Comparison of ENCODE assay signal across 11 cellular contexts in the genomic region with DNA sequence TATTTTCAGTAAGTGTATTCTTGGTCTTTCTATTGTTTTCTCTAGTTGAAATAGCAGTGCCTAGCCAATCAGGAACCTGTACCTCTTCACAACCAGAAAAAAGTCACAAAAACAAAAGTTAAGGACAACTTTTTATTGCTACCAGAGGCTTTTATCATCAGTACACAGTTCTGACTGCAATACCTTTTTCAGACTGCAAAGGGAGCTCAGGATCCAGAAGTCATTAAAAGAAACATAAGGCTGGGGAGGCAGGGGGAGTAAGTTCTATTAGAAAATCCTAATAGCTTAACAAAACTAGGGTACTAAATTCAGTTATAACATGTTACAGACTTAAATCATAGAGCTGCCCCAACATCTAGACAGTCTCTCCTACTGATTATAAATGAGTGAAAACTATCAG. TPM values are rescaled to one million over a fixed set of nuclear protein-coding genes. Genes with fewer than 3 reads are reported as not detected.
DNase-seq lines count a peak whose midpoint lies in the region; ATAC-seq and TF ChIP-seq lines count a peak whose summit lies in the region.
"Had no signal": no experiment of that assay in that cellular context is flagged by ENCODE, and none has a peak within 500 bp of the region (broad histone marks: within the 10 kb centered on the region; RNA-seq: fewer than 3 reads in every experiment).

No MANE protein-coding gene starts in this region.

- H3K4me1 ChIP-seq in upper lobe of right lung, result peaks cover 9% of the 10 kb centered on the region
- H3K4me1 ChIP-seq in suprapubic skin, result peaks cover 9% of the 10 kb centered on the region

- peaks cover 3 to 5% of the 10 kb centered on the region in 2 donors for H3K36me3 Mint-ChIP-seq in activated naive CD4-positive, alpha-beta T cell treated with anti-CD3 and anti-CD28 coated beads, Interleukin-2, amount 50 U/mL, for 72 hours
- H3K36me3 Mint-ChIP-seq in activated naive CD4-positive, alpha-beta T cell treated with anti-CD3 and anti-CD28 coated beads, Interleukin-2, amount 10 ng/mL, durations not matched to agents 7 days and 5 days, result peaks cover 35% of the 10 kb centered on the region

- TF ChIP-seq EP300 in suprapubic skin (IDR thresholded peaks at IDR 0.05), result no peak

- peaks cover 62% of the 10 kb centered on the region for H3K36me3 ChIP-seq in SK-N-MC (ENCODE audit: insufficient read depth, low read length)
- H3K36me3 ChIP-seq in upper lobe of right lung, result peaks cover 63% of the 10 kb centered on the region
- H3K36me3 ChIP-seq in suprapubic skin, result peaks cover 32% of the 10 kb centered on the region

- DNase-seq in activated naive CD4-positive, alpha-beta T cell treated with anti-CD3 and anti-CD28 coated beads, Interleukin-2, amount 50 U/mL, for 72 hours (ENCODE audit: low spot score in 2 of 2), result no peak
- no peak for DNase-seq in activated naive CD4-positive, alpha-beta T cell treated with anti-CD3 and anti-CD28 coated beads, Interleukin-2, amount 10 ng/mL, durations not matched to agents 7 days and 5 days
- DNase-seq in SK-N-MC (ENCODE audit: low read depth, low spot score), result no peak
- DNase-seq in foreskin fibroblast, result peak in 1 of 2 donors; percentile 55
- DNase-seq in upper lobe of right lung, result no peak
- no peak for DNase-seq in sciatic nerve (ENCODE audit: low spot score)
- no peak for DNase-seq in stimulated activated naive CD8-positive, alpha-beta T cell treated with anti-CD3 and anti-CD28 coated beads, Interleukin-15, Interleukin-2, amounts not matched to agents 100 U/mL and 50 U/mL, for 24 hours
- DNase-seq in suprapubic skin (ENCODE audit: low spot score in 2 of 2), result no peak
- DNase-seq: EL, retina, RPMI8226 had no signal

- peak; percentile 27 for TF ChIP-seq CTCF in foreskin fibroblast (IDR thresholded peaks at IDR 0.05; ENCODE audit: low read depth, low read length)
- peak; percentile 20 for TF ChIP-seq CTCF in upper lobe of right lung (IDR thresholded peaks at IDR 0.05)
- TF ChIP-seq CTCF in suprapubic skin (IDR thresholded peaks at IDR 0.05), result peak in 1 of 2 donors; percentile 33

- 0 out of 2 replicates have a peak overlapping the region, but pooled peaks have one; percentile 26 for H3K27ac ChIP-seq in SK-N-MC
- no peak overlapping the region for H3K27ac ChIP-seq in upper lobe of right lung
- no peak overlapping the region for H3K27ac ChIP-seq in suprapubic skin

- H3K4me1 Mint-ChIP-seq in activated naive CD4-positive, alpha-beta T cell treated with anti-CD3 and anti-CD28 coated beads, Interleukin-2, amount 10 ng/mL, durations not matched to agents 7 days and 5 days, result peaks cover 4% of the 10 kb centered on the region

- H3K4me3 Mint-ChIP-seq in activated naive CD4-positive, alpha-beta T cell treated with anti-CD3 and anti-CD28 coated beads, Interleukin-2, amount 10 ng/mL, durations not matched to agents 7 days and 5 days, result no peak overlapping the region

- intact Hi-C loops in upper lobe of right lung (cut with DNase I), result no loop called here
- intact Hi-C loops in sciatic nerve (cut with DNase I), result no loop called here

- no peaks in the 10 kb centered on the region for H3K9me3 Mint-ChIP-seq in activated naive CD4-positive, alpha-beta T cell treated with anti-CD3 and anti-CD28 coated beads, Interleukin-2, amount 50 U/mL, for 72 hours
- H3K9me3 Mint-ChIP-seq in activated naive CD4-positive, alpha-beta T cell treated with anti-CD3 and anti-CD28 coated beads, Interleukin-2, amount 10 ng/mL, durations not matched to agents 7 days and 5 days, result no peaks in the 10 kb centered on the region

- no peak for TF ChIP-seq POLR2A in suprapubic skin (IDR thresholded peaks at IDR 0.05)

- no peaks in the 10 kb centered on the region for H3K27me3 Mint-ChIP-seq in activated naive CD4-positive, alpha-beta T cell treated with anti-CD3 and anti-CD28 coated beads, Interleukin-2, amount 10 ng/mL, durations not matched to agents 7 days and 5 days

- no peaks in the 10 kb centered on the region for H3K27me3 ChIP-seq in upper lobe of right lung
- H3K27me3 ChIP-seq in suprapubic skin, result no peaks in the 10 kb centered on the region

- peak overlapping the region; percentile 49 to 78 for H3K27ac Mint-ChIP-seq in activated naive CD4-positive, alpha-beta T cell treated with anti-CD3 and anti-CD28 coated beads, Interleukin-2, amount 50 U/mL, for 72 hours
- no peak overlapping the region for H3K27ac Mint-ChIP-seq in activated naive CD4-positive, alpha-beta T cell treated with anti-CD3 and anti-CD28 coated beads, Interleukin-2, amount 10 ng/mL, durations not matched to agents 7 days and 5 days

- CTCF ChIA-PET in activated naive CD4-positive, alpha-beta T cell treated with anti-CD3 and anti-CD28 coated beads, Interleukin-2, amount 10 ng/mL, durations not matched to agents 7 days and 5 days (lab: Charles Lee), result interaction anchor here (0.5 to 1.7 kb wide), 12 partner anchors 9 to 356 kb away, joined by 3 to 15 read pairs (median 3); no protein-coding TSS in a partner anchor

- H3K9ac ChIP-seq in SK-N-MC (ENCODE audit: insufficient read length), result no peak overlapping the region

- no peak overlapping the region for H3K4me3 ChIP-seq in SK-N-MC
- no peak overlapping the region for H3K4me3 ChIP-seq in foreskin fibroblast (ENCODE audit: low read depth in 1 of 2, low read length in 2 of 2)
- no peak overlapping the region for H3K4me3 ChIP-seq in upper lobe of right lung
- H3K4me3 ChIP-seq in suprapubic skin, result no peak overlapping the region

- no peak for ATAC-seq in activated naive CD4-positive, alpha-beta T cell treated with anti-CD3 and anti-CD28 coated beads, Interleukin-2, amount 50 U/mL, for 72 hours
- ATAC-seq in upper lobe of right lung, result no peak
- ATAC-seq in sciatic nerve, result no peak
- no peak for ATAC-seq in stimulated activated naive CD8-positive, alpha-beta T cell treated with anti-CD3 and anti-CD28 coated beads, Interleukin-15, Interleukin-2, amounts not matched to agents 100 U/mL and 50 U/mL, for 24 hours

- no peaks in the 10 kb centered on the region for H3K9me3 ChIP-seq in SK-N-MC (ENCODE audit: low read depth, low read length)
- no peaks in the 10 kb centered on the region for H3K9me3 ChIP-seq in upper lobe of right lung
- H3K9me3 ChIP-seq in suprapubic skin, result no peaks in the 10 kb centered on the region

RNA-seq across cellular contexts. Expression of a gene that starts 28.8 kb away (rescaled TPM):
- 100 to 1,000 TPM; 212 to 217 TPM for total RNA-seq in activated naive CD4-positive, alpha-beta T cell treated with anti-CD3 and anti-CD28 coated beads, Interleukin-2, amount 50 U/mL, for 72 hours
- total RNA-seq in upper lobe of right lung, result 319 TPM
- 301 TPM for total RNA-seq in sciatic nerve
- 100 to 1,000 TPM; 166 to 256 (median 207) TPM for total RNA-seq in suprapubic skin
